Comparison of ENCODE assay signal across 8 cellular contexts in the genomic region with DNA sequence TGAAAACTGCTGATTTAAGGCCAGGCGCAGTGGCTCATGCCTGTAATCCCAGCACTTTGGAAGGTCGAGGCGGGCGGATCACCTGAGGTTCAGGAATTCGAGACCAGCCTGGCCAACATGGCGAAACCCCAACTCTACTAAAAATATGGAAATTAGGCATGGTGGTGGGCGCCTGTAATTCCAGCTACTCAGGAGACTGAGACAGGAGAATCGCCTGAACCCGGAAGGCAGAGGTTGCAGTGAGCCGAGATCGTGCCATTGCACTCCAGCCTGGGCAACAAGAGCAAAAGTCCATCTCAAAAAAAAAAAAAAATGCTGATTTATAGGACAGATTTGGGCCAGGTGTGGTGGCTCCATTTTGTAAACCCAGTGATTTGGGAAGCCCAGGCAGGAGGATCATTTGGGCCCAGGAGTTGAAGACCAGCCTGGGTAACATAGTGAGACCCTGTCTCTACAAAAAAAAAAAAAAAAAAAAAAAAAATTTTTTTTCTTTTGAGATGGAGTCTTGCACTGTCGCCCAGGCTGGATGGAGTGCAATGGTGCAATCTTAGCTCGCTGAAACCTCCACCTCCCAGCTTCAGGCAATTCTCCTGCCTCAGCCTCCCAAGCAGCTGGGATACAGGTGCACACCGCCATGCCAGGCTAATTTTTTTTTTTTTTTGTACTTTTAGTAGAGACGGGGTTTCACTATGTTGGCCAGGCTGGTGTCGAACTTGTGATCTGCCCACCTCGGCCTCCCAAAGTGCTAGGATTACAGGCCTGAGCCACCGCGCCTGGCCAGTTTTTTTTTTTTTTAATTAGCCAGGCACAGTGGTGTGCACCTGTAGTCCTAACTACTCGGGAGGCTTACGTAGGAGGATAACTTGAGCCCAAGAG. TPM values are rescaled to one million over a fixed set of nuclear protein-coding genes. Genes with fewer than 3 reads are reported as not detected.
DNase-seq lines count a peak whose midpoint lies in the region; ATAC-seq, FAIRE-seq and TF ChIP-seq lines count a peak whose summit lies in the region.
"Not testable (repeated sequence)": the region's sequence is repeated elsewhere in the genome, so short reads cannot be mapped to it uniquely, and the experiment has no call there.

No MANE protein-coding gene starts in this region.

- H3K36me3 ChIP-seq in BLaER1 treated with 17β-estradiol and CSF1 and Interleukin-3, amounts not matched to agents 10 nM and 100 nM: peaks cover 16 to 40% (median 30%) of the 10 kb centered on the region in 11 experiments
- H3K36me3 ChIP-seq in SK-N-SH (replicated peaks in 1 of 2; ENCODE audit: control insufficient read depth in 1 of 2, insufficient read depth in 2 of 2, low read length in 1 of 2) (peaks cover 14 to 23% of the 10 kb centered on the region in 2 experiments), stomach (peaks cover 0 to 18% (median 5%) of the 10 kb centered on the region in 4 donors)
- not testable (repeated sequence) for H3K36me3 ChIP-seq in H1 (ENCODE audit: control insufficient read depth in 2 of 4, insufficient read depth in 4 of 4, low read length in 3 of 4); liver (ENCODE audit: control insufficient read depth in 4 of 4, insufficient read depth in 3 of 4, low read depth in 1 of 4, low read length in 3 of 4)

- POLR2A ChIA-PET in HEK293T (lab: Yijun Ruan, JAX): interaction anchor here (0.9 kb wide), 1 partner anchor 303 kb away, joined by 3 read pairs; no protein-coding TSS in a partner anchor
- POLR2A ChIA-PET in SK-N-SH (lab: Yijun Ruan, JAX): not testable (repeated sequence)
- POLR2A ChIA-PET in H1 (lab: Charles Lee; ENCODE audit: partially characterized antibody): interaction anchor here (0.7 to 2.7 kb wide), 7 partner anchors 13 to 271 kb away, joined by 3 to 8 read pairs (median 3); a partner anchor contains a TSS

- not testable (repeated sequence) for H3K4me3 Mint-ChIP-seq in activated T-helper 17 cell treated with anti-CD3 and anti-CD28 coated beads, Interleukin-2, amount 50 U/mL, for 72 hours
- H3K4me3 Mint-ChIP-seq in neural crest cell: peak overlapping the region; percentile 72

- H4K5ac ChIP-seq in H1 (ENCODE audit: insufficient read length, low read depth, low read length): not testable (repeated sequence)

- ATAC-seq in activated T-helper 17 cell treated with anti-CD3 and anti-CD28 coated beads, Interleukin-2, amount 50 U/mL, for 72 hours (replicated peaks): peak; percentile 39

- not testable (repeated sequence) for H3K18ac ChIP-seq in H1 (ENCODE audit: extremely low read depth, low read length)

- not testable (repeated sequence) for H3K4me1 Mint-ChIP-seq in activated T-helper 17 cell treated with anti-CD3 and anti-CD28 coated beads, Interleukin-2, amount 50 U/mL, for 72 hours
- H3K4me1 Mint-ChIP-seq in neural crest cell: peaks cover 37% of the 10 kb centered on the region

- H3K27me3 ChIP-seq in BLaER1 treated with 17β-estradiol and CSF1 and Interleukin-3, amounts not matched to agents 10 nM and 100 nM; SK-N-SH (ENCODE audit: insufficient read depth); H1 (replicated peaks in 1 of 4; ENCODE audit: control insufficient read depth in 3 of 4, extremely low read depth in 1 of 4, insufficient read depth in 3 of 4, low read length in 3 of 4); liver (ENCODE audit: control insufficient read depth in 4 of 4, insufficient read depth in 4 of 4, low read length in 3 of 4); stomach: not testable (repeated sequence)

- not testable (repeated sequence) for H3K9me3 Mint-ChIP-seq in activated T-helper 17 cell treated with anti-CD3 and anti-CD28 coated beads, Interleukin-2, amount 50 U/mL, for 72 hours; neural crest cell

- not testable (repeated sequence) for H3K14ac ChIP-seq in H1 (ENCODE audit: insufficient read length)

- not testable (repeated sequence) for H3K4ac ChIP-seq in H1 (replicated peaks; ENCODE audit: insufficient read length, low read depth, low read length)

- TF ChIP-seq POLR2A in H1 (IDR thresholded peaks at IDR 0.05; ENCODE audit: control extremely low read depth in 1 of 2, low read depth in 2 of 2, low read length in 2 of 2); stomach (IDR thresholded peaks at IDR 0.05): not testable (repeated sequence)

- not testable (repeated sequence) for H4K91ac ChIP-seq in H1 (replicated peaks; ENCODE audit: insufficient read length, low read length)

- not testable (repeated sequence) for H2AK5ac ChIP-seq in H1 (ENCODE audit: low read depth, low read length)

- H3K56ac ChIP-seq in H1 (replicated peaks; ENCODE audit: insufficient read length, low read depth, low read length): not testable (repeated sequence)

- not testable (repeated sequence) for H2BK15ac ChIP-seq in H1 (ENCODE audit: low read length)

- H3K79me1 ChIP-seq in H1 (ENCODE audit: low read depth, low read length): not testable (repeated sequence)

- H2BK20ac ChIP-seq in H1 (ENCODE audit: low read length): not testable (repeated sequence)

- TF ChIP-seq RAD21 in SK-N-SH (IDR thresholded peaks at IDR 0.05; ENCODE audit: low read length); H1 (IDR thresholded peaks at IDR 0.05 in 1 of 2, conservative IDR thresholded peaks at IDR 0.05 in 1 of 2; ENCODE audit: low read depth in 2 of 2, low read length in 2 of 2); liver (IDR thresholded peaks at IDR 0.05): not testable (repeated sequence)

- H2BK12ac ChIP-seq in H1 (ENCODE audit: low read depth, low read length): not testable (repeated sequence)

- H4K8ac ChIP-seq in H1 (ENCODE audit: extremely low read depth, insufficient read depth, low read length): not testable (repeated sequence)

- not testable (repeated sequence) for H3K9me2 ChIP-seq in SK-N-SH

- H3K23ac ChIP-seq in H1 (ENCODE audit: insufficient read length): not testable (repeated sequence)

- H3K4me1 ChIP-seq in BLaER1 treated with 17β-estradiol and CSF1 and Interleukin-3, amounts not matched to agents 10 nM and 100 nM: peaks cover 96 to 100% (median 98%) of the 10 kb centered on the region in 10 experiments
- H3K4me1 ChIP-seq in SK-N-SH (ENCODE audit: control insufficient read depth in 1 of 2, insufficient read depth in 2 of 2, low read depth in 1 of 2, low read length in 1 of 2) (peaks cover 12 to 47% of the 10 kb centered on the region in 2 experiments; a peak in 3 of 4 replicates), H1 (replicated peaks in 1 of 4; ENCODE audit: control insufficient read depth in 3 of 4, insufficient read depth in 4 of 4, low read length in 3 of 4) (peaks cover 3 to 16% (median 12%) of the 10 kb centered on the region in 4 experiments), stomach (peaks cover 11 to 44% (median 28%) of the 10 kb centered on the region in 4 donors)
- H3K4me1 ChIP-seq in liver (ENCODE audit: control insufficient read depth in 4 of 4, insufficient read depth in 4 of 4, low read length in 3 of 4): not testable (repeated sequence)

- not testable (repeated sequence) for H3K79me2 ChIP-seq in SK-N-SH (ENCODE audit: insufficient read depth); H1 (ENCODE audit: control insufficient read depth in 1 of 2, insufficient read depth in 2 of 2, low read length in 2 of 2)

- H2BK5ac ChIP-seq in H1 (ENCODE audit: low read depth, low read length): not testable (repeated sequence)

- H2AFZ ChIP-seq in SK-N-SH (ENCODE audit: low read depth); H1 (ENCODE audit: low read length): not testable (repeated sequence)

- 58% methylated on average over 21 of the region's 21 CpGs for WGBS in SK-N-SH (ENCODE audit: low lambda C conversion rate)
- WGBS in H1 (ENCODE audit: extremely low coverage in 1 of 2, insufficient coverage in 1 of 2, insufficient read length in 1 of 2, insufficient replicate concordance in 2 of 2, low coverage in 1 of 2, low lambda C conversion rate in 2 of 2, missing lambda C conversion rate in 1 of 2), 2 experiments: 87% methylated on average over 17 of the region's 21 CpGs; no CpG with 5 or more reads in 1 of the 2 experiments
- WGBS in liver: 59% methylated on average over 21 of the region's 21 CpGs
- WGBS in stomach, 5 donors: 67 to 82% (median 69%) methylated on average over 20 to 21 of the region's 21 CpGs

- H2BK120ac ChIP-seq in H1 (replicated peaks; ENCODE audit: low read depth, low read length): not testable (repeated sequence)

- peak overlapping the region; percentile 51 to 76 (median 73); a peak in 20 of 22 replicates for H3K9ac ChIP-seq in BLaER1 treated with 17β-estradiol and CSF1 and Interleukin-3, amounts not matched to agents 10 nM and 100 nM
- H3K9ac ChIP-seq in SK-N-SH; H1 (replicated peaks in 1 of 4; ENCODE audit: extremely low read depth in 1 of 4, low read depth in 3 of 4, low read length in 3 of 4); liver (ENCODE audit: low read depth in 1 of 2, low read length in 2 of 2): not testable (repeated sequence)

- not testable (repeated sequence) for TF ChIP-seq EP300 in SK-N-SH (IDR thresholded peaks at IDR 0.05; ENCODE audit: borderline replicate concordance in 1 of 2, low read depth in 1 of 2, low read length in 1 of 2); H1 (IDR thresholded peaks at IDR 0.05; ENCODE audit: borderline replicate concordance in 1 of 2, low read depth in 2 of 2, low read length in 2 of 2); stomach (IDR thresholded peaks at IDR 0.05)

- H3K27me3 Mint-ChIP-seq in activated T-helper 17 cell treated with anti-CD3 and anti-CD28 coated beads, Interleukin-2, amount 50 U/mL, for 72 hours; neural crest cell (ENCODE audit: low read depth): not testable (repeated sequence)

- DNase-seq in HEK293T (ENCODE audit: extremely low spot score); SK-N-SH; H1 (ENCODE audit: low read depth in 1 of 2, low spot score in 2 of 2); neural crest cell (ENCODE audit: low read depth, low spot score); stomach: not testable (repeated sequence)

- CTCF ChIA-PET in HEK293T (lab: Yijun Ruan, JAX) (interaction anchor here (0.7 kb wide), 1 partner anchor 251 kb away, joined by 4 read pairs; no protein-coding TSS in a partner anchor), SK-N-SH (lab: Yijun Ruan, JAX) (interaction anchor here (1.1 kb wide), 1 partner anchor 102 kb away, joined by 5 read pairs; no protein-coding TSS in a partner anchor), H1 (lab: Charles Lee; ENCODE audit: partially characterized antibody) (interaction anchor here (0.8 to 1.4 kb wide), 4 partner anchors 8 to 277 kb away, joined by 3 to 5 read pairs (median 4); a partner anchor contains a TSS)

- H3K9me3 ChIP-seq in BLaER1 treated with 17β-estradiol and CSF1 and Interleukin-3, amounts not matched to agents 10 nM and 100 nM (replicated peaks in 1 of 11); SK-N-SH; H1 (ENCODE audit: insufficient read depth in 2 of 2, low read depth in 1 of 2, low read length in 1 of 2); liver (ENCODE audit: control insufficient read depth in 4 of 4, low read length in 3 of 4); stomach: not testable (repeated sequence)

- peak overlapping the region in 2 of 10 experiments; percentile 22 to 38; a peak in 3 of 20 replicates for H3K4me3 ChIP-seq in BLaER1 treated with 17β-estradiol and CSF1 and Interleukin-3, amounts not matched to agents 10 nM and 100 nM
- H3K4me3 ChIP-seq in SK-N-SH (ENCODE audit: low read depth in 2 of 2, low read length in 1 of 2); H1 (ENCODE audit: extremely low read depth in 1 of 4, insufficient read depth in 2 of 4, low read depth in 3 of 4, low read length in 4 of 4); liver (ENCODE audit: low read depth in 1 of 3, low read length in 3 of 3); stomach: not testable (repeated sequence)

- H3K36me3 Mint-ChIP-seq in activated T-helper 17 cell treated with anti-CD3 and anti-CD28 coated beads, Interleukin-2, amount 50 U/mL, for 72 hours (ENCODE audit: low read depth): peaks cover 22% of the 10 kb centered on the region
- H3K36me3 Mint-ChIP-seq in neural crest cell (ENCODE audit: low read depth): not testable (repeated sequence)

- H3K23me2 ChIP-seq in H1 (ENCODE audit: low read depth, low read length): not testable (repeated sequence)

- H4K20me1 ChIP-seq in BLaER1 treated with 17β-estradiol and CSF1 and Interleukin-3, amounts not matched to agents 10 nM and 100 nM: peaks cover 0 to 23% (median 11%) of the 10 kb centered on the region in 11 experiments; a peak in 13 of 22 replicates
- H4K20me1 ChIP-seq in SK-N-SH (ENCODE audit: insufficient read depth): peaks cover 22% of the 10 kb centered on the region
- not testable (repeated sequence) for H4K20me1 ChIP-seq in H1 (replicated peaks in 1 of 2; ENCODE audit: control insufficient read depth in 1 of 2, insufficient read depth in 2 of 2, low read length in 2 of 2)

- peaks cover 72% of the 10 kb centered on the region for H3F3A ChIP-seq in SK-N-SH (replicated peaks; ENCODE audit: insufficient read depth)

- H3K4me2 ChIP-seq in BLaER1 treated with 17β-estradiol and CSF1 and Interleukin-3, amounts not matched to agents 10 nM and 100 nM: peak overlapping the region; percentile 76 to 93 (median 83)
- peak overlapping the region; percentile 57; the same call in 1 of the 2 replicates for H3K4me2 ChIP-seq in SK-N-SH
- not testable (repeated sequence) for H3K4me2 ChIP-seq in H1 (ENCODE audit: insufficient read depth in 1 of 2, low read depth in 2 of 2, low read length in 2 of 2)

- peak overlapping the region; percentile 66 to 99 (median 92); a peak in 21 of 22 replicates for H3K27ac ChIP-seq in BLaER1 treated with 17β-estradiol and CSF1 and Interleukin-3, amounts not matched to agents 10 nM and 100 nM
- H3K27ac ChIP-seq in SK-N-SH (ENCODE audit: low read depth in 2 of 2, low read length in 1 of 2) (peak overlapping the region in 1 of 2 experiments; percentile 66; a peak in 1 of 4 replicates), liver (ENCODE audit: low read depth in 1 of 2, low read length in 2 of 2) (peak overlapping the region in 1 of 2 donors; percentile 28), stomach (peak overlapping the region in 3 of 5 donors; percentile 30 to 58 (median 57))
- not testable (repeated sequence) for H3K27ac ChIP-seq in H1 (ENCODE audit: low read depth, low read length)

- not testable (repeated sequence) for FAIRE-seq in H1 (lab: Jason Lieb, UNC)

- TF ChIP-seq CTCF in SK-N-SH (IDR thresholded peaks at IDR 0.05); H1 (IDR thresholded peaks at IDR 0.05; ENCODE audit: control extremely low read depth in 1 of 3, insufficient read depth in 1 of 3, low read depth in 1 of 3, low read length in 3 of 3); liver (IDR thresholded peaks at IDR 0.05; ENCODE audit: low read depth, low read length, missing input control); neural crest cell (conservative IDR thresholded peaks at IDR 0.05); stomach (IDR thresholded peaks at IDR 0.05): not testable (repeated sequence)

- H3K27ac Mint-ChIP-seq in activated T-helper 17 cell treated with anti-CD3 and anti-CD28 coated beads, Interleukin-2, amount 50 U/mL, for 72 hours; neural crest cell (ENCODE audit: unreplicated experiment): not testable (repeated sequence)

- intact Hi-C loops in stomach (cut with DNase I; ENCODE audit: low total_unique reads): loop anchor here (10.0 kb wide), 1 partner anchor 51 kb away; a partner anchor contains a TSS

RNA-seq across cellular contexts. Expression of a gene that starts 6.9 kb away (rescaled TPM):
- polyA plus RNA-seq in SK-N-SH (2012; rRNA removed) (24.4 and 25.1 TPM in 2 replicates), H1 (2011; rRNA removed) (32.7 and 39.6 TPM in 2 replicates), liver (1 to 10 TPM; 7.6 to 8.1 TPM), stomach (1 to 10 TPM; 4.7 to 9.7 (median 6.4) TPM)
- 9.8 and 15.3 TPM in 2 replicates for polyA plus RNA-seq in SK-N-SH (2012; cell fraction: cytosol; rRNA removed)
- polyA plus RNA-seq in SK-N-SH (2012; cell fraction: nucleus; rRNA removed): 28.5 and 32.0 TPM in 2 replicates
- total RNA-seq in activated T-helper 17 cell treated with anti-CD3 and anti-CD28 coated beads, Interleukin-2, amount 50 U/mL, for 72 hours: 10 to 100 TPM; 26.2 to 34.4 TPM
- 24.6 and 25.3 TPM in 2 replicates for total RNA-seq in H1 (2021; fragmentation: NEBNext Ultra II Directional; extraction: Animal tissue kit (Norgen Biotek cat#: 25700))
- 23.6 TPM for polyA plus RNA-seq in H1 (2011; cell fraction: cytosol; rRNA removed)
- 31.0 TPM for polyA plus RNA-seq in H1 (2011; cell fraction: nucleus; rRNA removed)
- polyA plus RNA-seq in H1 (2012, experiment 1 of 2): 15.8 to 27.3 TPM (median 23.5 TPM) in 4 replicates
- polyA plus RNA-seq in H1 (2012, experiment 2 of 2): 24.5 TPM
- polyA plus RNA-seq in H1 (2013, experiment 1 of 2): 23.0 TPM
- polyA plus RNA-seq in H1 (2013, experiment 2 of 2): 25.3 TPM
- 16.2 and 21.4 TPM in 2 replicates for polyA minus RNA-seq in H1 (2011; rRNA and poly(A)+ RNA removed)
- polyA minus RNA-seq in H1 (2011; cell fraction: cytosol; rRNA and poly(A)+ RNA removed): 13.9 TPM
- 10.3 TPM for polyA minus RNA-seq in H1 (2011; cell fraction: nucleus; rRNA and poly(A)+ RNA removed)
- total RNA-seq in liver (1 to 10 TPM; 3.0 to 4.3 TPM), neural crest cell (34.8 and 36.0 TPM in 2 replicates), stomach (1 to 10 TPM in 4 of 5 donors, not detected in 1; 2.2 to 6.2 (median 3.4) TPM)

RNA-seq across cellular contexts. Expression of a gene that starts 42.0 kb away (rescaled TPM):
- 13.1 and 18.4 TPM in 2 replicates for polyA plus RNA-seq in SK-N-SH (2012; rRNA removed)
- polyA plus RNA-seq in SK-N-SH (2012; cell fraction: cytosol; rRNA removed): 15.6 and 16.1 TPM in 2 replicates
- polyA plus RNA-seq in SK-N-SH (2012; cell fraction: nucleus; rRNA removed): 13.7 and 17.3 TPM in 2 replicates
- 10 to 100 TPM; 61.8 to 77.1 TPM for total RNA-seq in activated T-helper 17 cell treated with anti-CD3 and anti-CD28 coated beads, Interleukin-2, amount 50 U/mL, for 72 hours
- 116 and 120 TPM in 2 replicates for total RNA-seq in H1 (2021; fragmentation: NEBNext Ultra II Directional; extraction: Animal tissue kit (Norgen Biotek cat#: 25700))
- polyA plus RNA-seq in H1 (2011; rRNA removed): 22.0 and 24.2 TPM in 2 replicates
- polyA plus RNA-seq in H1 (2011; cell fraction: cytosol; rRNA removed): 26.1 TPM
- 15.4 TPM for polyA plus RNA-seq in H1 (2011; cell fraction: nucleus; rRNA removed)
- 29.4 to 37.6 TPM (median 31.3 TPM) in 4 replicates for polyA plus RNA-seq in H1 (2012, experiment 1 of 2)
- 16.3 TPM for polyA plus RNA-seq in H1 (2012, experiment 2 of 2)
- 35.5 TPM for polyA plus RNA-seq in H1 (2013, experiment 1 of 2)
- 33.6 TPM for polyA plus RNA-seq in H1 (2013, experiment 2 of 2)
- 63.9 and 90.5 TPM in 2 replicates for polyA minus RNA-seq in H1 (2011; rRNA and poly(A)+ RNA removed)
- 34.0 TPM for polyA minus RNA-seq in H1 (2011; cell fraction: cytosol; rRNA and poly(A)+ RNA removed)
- 20.9 TPM for polyA minus RNA-seq in H1 (2011; cell fraction: nucleus; rRNA and poly(A)+ RNA removed)
- total RNA-seq in liver: 10 to 100 TPM; 22.8 to 23.2 TPM
- polyA plus RNA-seq in liver: 10 to 100 TPM in 1 of 2 donors, 1 to 10 TPM in 1; 9.3 to 10.6 TPM
- 63.6 and 70.0 TPM in 2 replicates for total RNA-seq in neural crest cell
- total RNA-seq in stomach: 10 to 100 TPM; 14.6 to 38.0 (median 32.6) TPM
- polyA plus RNA-seq in stomach: 10 to 100 TPM in 1 of 3 donors, 1 to 10 TPM in 2; 7.6 to 11.3 (median 8.5) TPM

RNA-seq across cellular contexts. Expression of a gene that starts 52.2 kb away (rescaled TPM):
- 37.7 and 52.8 TPM in 2 replicates for polyA plus RNA-seq in SK-N-SH (2012; rRNA removed)
- polyA plus RNA-seq in SK-N-SH (2012; cell fraction: cytosol; rRNA removed): 64.8 and 67.8 TPM in 2 replicates
- 52.7 and 57.2 TPM in 2 replicates for polyA plus RNA-seq in SK-N-SH (2012; cell fraction: nucleus; rRNA removed)
- 100 to 1,000 TPM; 140 to 177 TPM for total RNA-seq in activated T-helper 17 cell treated with anti-CD3 and anti-CD28 coated beads, Interleukin-2, amount 50 U/mL, for 72 hours
- total RNA-seq in H1 (2021; fragmentation: NEBNext Ultra II Directional; extraction: Animal tissue kit (Norgen Biotek cat#: 25700)): 281 and 284 TPM in 2 replicates
- 53.8 and 62.7 TPM in 2 replicates for polyA plus RNA-seq in H1 (2011; rRNA removed)
- polyA plus RNA-seq in H1 (2011; cell fraction: cytosol; rRNA removed): 64.7 TPM
- 110 TPM for polyA plus RNA-seq in H1 (2011; cell fraction: nucleus; rRNA removed)
- polyA plus RNA-seq in H1 (2012, experiment 1 of 2): 171 to 223 TPM (median 192 TPM) in 4 replicates
- 72.6 TPM for polyA plus RNA-seq in H1 (2012, experiment 2 of 2)
- polyA plus RNA-seq in H1 (2013, experiment 1 of 2): 218 TPM
- polyA plus RNA-seq in H1 (2013, experiment 2 of 2): 211 TPM
- 49.3 and 53.9 TPM in 2 replicates for polyA minus RNA-seq in H1 (2011; rRNA and poly(A)+ RNA removed)
- polyA minus RNA-seq in H1 (2011; cell fraction: cytosol; rRNA and poly(A)+ RNA removed): 93.5 TPM
- 69.0 TPM for polyA minus RNA-seq in H1 (2011; cell fraction: nucleus; rRNA and poly(A)+ RNA removed)
- total RNA-seq in liver: 10 to 100 TPM; 21.7 to 37.6 TPM
- 10 to 100 TPM; 14.6 to 27.3 TPM for polyA plus RNA-seq in liver
- 292 and 299 TPM in 2 replicates for total RNA-seq in neural crest cell
- 10 to 100 TPM; 21.4 to 99.9 (median 76.9) TPM for total RNA-seq in stomach
- 10 to 100 TPM; 50.3 to 64.5 (median 53.6) TPM for polyA plus RNA-seq in stomach
